ENCODE assay signal across 24 cellular contexts in genomic region chr12:110766311-110767154, GRCh38. TPM values are rescaled to one million over a fixed set of nuclear protein-coding genes. Genes with fewer than 3 reads are reported as not detected.
DNase-seq lines count a peak whose midpoint lies in the region; FAIRE-seq and TF ChIP-seq lines count a peak whose summit lies in the region.
"Had no signal": no experiment of that assay in that cellular context is flagged by ENCODE, and none has a peak within 500 bp of the region (broad histone marks: within the 10 kb centered on the region; RNA-seq: fewer than 3 reads in every experiment).

No MANE protein-coding gene starts in this region.

- H3K4me1 Mint-ChIP-seq in nephron progenitor cell, result peaks cover 10% of the 10 kb centered on the region

- intact Hi-C loops in kidney (cut with DNase I), result no loop called here

- no peaks in the 10 kb centered on the region for H3K79me2 ChIP-seq in MM.1S (ENCODE audit: low read length)

- peaks cover 2% of the 10 kb centered on the region for H3K36me3 Mint-ChIP-seq in nephron progenitor cell (ENCODE audit: low read depth)
- H3K36me3 Mint-ChIP-seq: activated naive CD4-positive, alpha-beta T cell treated with anti-CD3 and anti-CD28 coated beads, Interleukin-2, amount 50 U/mL, for 24 hours; CD8-positive, alpha-beta memory T cell; type B pancreatic cell had no signal

- H3K27me3 Mint-ChIP-seq in nephron progenitor cell (ENCODE audit: low read depth, poor library complexity), result peaks cover 7% of the 10 kb centered on the region
- H3K27me3 Mint-ChIP-seq: activated CD4-positive, alpha-beta T cell treated with anti-CD3 and anti-CD28 coated beads for 36 hours; activated naive CD4-positive, alpha-beta T cell treated with anti-CD3 and anti-CD28 coated beads, Interleukin-2, amount 50 U/mL, for 24 hours; CD8-positive, alpha-beta memory T cell had no signal

- no peak for TF ChIP-seq CTCF in nephron progenitor cell (IDR thresholded peaks at IDR 0.05)
- TF ChIP-seq CTCF in kidney (IDR thresholded peaks at IDR 0.05; ENCODE audit: borderline replicate concordance, extremely low read depth, insufficient read depth), result no peak
- no peak for TF ChIP-seq CTCF in MM.1S (IDR thresholded peaks at IDR 0.05; ENCODE audit: low read length)

- no peaks in the 10 kb centered on the region for H4K20me1 ChIP-seq in MM.1S (ENCODE audit: insufficient read depth, low read length)

- no peaks in the 10 kb centered on the region for H3K36me3 ChIP-seq in kidney (ENCODE audit: control insufficient read depth in 1 of 2, insufficient read depth in 2 of 2, low read length in 2 of 2)
- H3K36me3 ChIP-seq in MM.1S (replicated peaks; ENCODE audit: insufficient read depth, low read length), result no peaks in the 10 kb centered on the region
- H3K36me3 ChIP-seq: esophagus muscularis mucosa had no signal

- no peak overlapping the region for H3K4me3 Mint-ChIP-seq in nephron progenitor cell
- H3K4me3 Mint-ChIP-seq: activated CD4-positive, alpha-beta T cell treated with anti-CD3 and anti-CD28 coated beads for 36 hours; activated naive CD4-positive, alpha-beta T cell treated with anti-CD3 and anti-CD28 coated beads, Interleukin-2, amount 50 U/mL, for 24 hours; CD8-positive, alpha-beta memory T cell; type B pancreatic cell had no signal

- peaks cover 11% of the 10 kb centered on the region for H3K9me3 Mint-ChIP-seq in nephron progenitor cell
- H3K9me3 Mint-ChIP-seq: activated naive CD4-positive, alpha-beta T cell treated with anti-CD3 and anti-CD28 coated beads, Interleukin-2, amount 50 U/mL, for 24 hours; CD8-positive, alpha-beta memory T cell; type B pancreatic cell had no signal

- no peak overlapping the region for H3K4me3 ChIP-seq in kidney (ENCODE audit: low read length in 2 of 2)
- no peak overlapping the region for H3K4me3 ChIP-seq in MM.1S (ENCODE audit: low read length)
- H3K4me3 ChIP-seq: esophagus muscularis mucosa, GM12878 had no signal

- no peaks in the 10 kb centered on the region for H3K27me3 ChIP-seq in MM.1S (replicated peaks; ENCODE audit: insufficient read depth, low read length)
- H3K27me3 ChIP-seq: esophagus muscularis mucosa had no signal

- H3K4me2 ChIP-seq in MM.1S (ENCODE audit: low read depth, low read length), result no peak overlapping the region

- H2AFZ ChIP-seq in MM.1S (ENCODE audit: low read length), result no peak overlapping the region

- H3K27ac Mint-ChIP-seq in nephron progenitor cell, result peak overlapping the region; percentile 57
- H3K27ac Mint-ChIP-seq: activated CD4-positive, alpha-beta T cell treated with anti-CD3 and anti-CD28 coated beads for 36 hours; type B pancreatic cell had no signal

- H3K27ac ChIP-seq in kidney (ENCODE audit: low read depth in 2 of 2, low read length in 2 of 2) (no peak overlapping the region), MM.1S (ENCODE audit: low read length) (no peak overlapping the region)
- H3K27ac ChIP-seq: 22Rv1, esophagus muscularis mucosa had no signal

- DNase-seq in NCI-H1436 treated with DMSO at 0.1 percent for 48 hours (lab: John Stamatoyannopoulos, UW), result peak; percentile 20
- DNase-seq in NCI-H1436 (lab: John Stamatoyannopoulos, UW), result no peak
- peak; percentile 49 for DNase-seq in NCI-H2227 (lab: John Stamatoyannopoulos, UW; ENCODE audit: unreplicated experiment)
- peak; percentile 38 for DNase-seq in amniotic epithelial cell (ENCODE audit: low read depth)
- no peak for DNase-seq in nephron progenitor cell
- no peak for DNase-seq in urothelium cell line (ENCODE audit: low spot score)
- DNase-seq in kidney, result no peak
- DNase-seq in MM.1S, result no peak
- DNase-seq: activated CD4-positive, alpha-beta T cell treated with anti-CD3 and anti-CD28 coated beads for 36 hours; AML-193; CD8-positive, alpha-beta memory T cell; DMS79; effector CD4-positive, alpha-beta T cell; NCI-H1105; NCI-H2171 treated with DMSO at 0.1 percent for 48 hours; NCI-H774; nucleus accumbens; retina; RPMI8226 had no signal

- FAIRE-seq in urothelium cell line (lab: Jason Lieb, UNC), result no peak
- FAIRE-seq in kidney (lab: Jason Lieb, UNC), result no peak

- no peaks in the 10 kb centered on the region for H3K9me3 ChIP-seq in kidney (ENCODE audit: control insufficient read depth in 1 of 2, low read length in 2 of 2)
- no peaks in the 10 kb centered on the region for H3K9me3 ChIP-seq in MM.1S (replicated peaks; ENCODE audit: insufficient read depth, low read length)
- H3K9me3 ChIP-seq: esophagus muscularis mucosa had no signal

- H3K4me1 ChIP-seq in kidney (ENCODE audit: control insufficient read depth in 1 of 2, insufficient read depth in 1 of 2, low read depth in 1 of 2, low read length in 2 of 2) (no peaks in the 10 kb centered on the region), MM.1S (ENCODE audit: low read length) (no peaks in the 10 kb centered on the region)

- H3K9ac ChIP-seq in kidney (ENCODE audit: low read length in 2 of 2), result no peak overlapping the region
- H3K9ac ChIP-seq in MM.1S (ENCODE audit: low read length), result no peak overlapping the region

- H3F3A ChIP-seq in MM.1S (ENCODE audit: insufficient read depth, low read length), result no peaks in the 10 kb centered on the region

- H3K9me2 ChIP-seq in MM.1S (replicated peaks; ENCODE audit: insufficient read depth, low read length), result no peaks in the 10 kb centered on the region

RNA-seq across cellular contexts. Expression of gene PPP1CC, which starts 23.8 kb away (rescaled TPM):
- total RNA-seq in kidney, result 82.3 TPM
- polyA plus RNA-seq in kidney (ENCODE audit: insufficient read depth, low read depth, low replicate concordance), result 57.0 TPM

Comparison
In these comparisons a context has a peak if more than half of its experiments do, and no peak if none do; other contexts are left out.
1. DNase-seq: peak in NCI-H1436 treated with DMSO at 0.1 percent for 48 hours (single experiment), NCI-H2227 (single experiment) and amniotic epithelial cell (single experiment); none in NCI-H1436 (single experiment), nephron progenitor cell (single experiment), urothelium cell line (single experiment), kidney (single experiment) and MM.1S (single experiment).